19 cellular contexts compared by ENCODE assay signal in the genomic region with DNA sequence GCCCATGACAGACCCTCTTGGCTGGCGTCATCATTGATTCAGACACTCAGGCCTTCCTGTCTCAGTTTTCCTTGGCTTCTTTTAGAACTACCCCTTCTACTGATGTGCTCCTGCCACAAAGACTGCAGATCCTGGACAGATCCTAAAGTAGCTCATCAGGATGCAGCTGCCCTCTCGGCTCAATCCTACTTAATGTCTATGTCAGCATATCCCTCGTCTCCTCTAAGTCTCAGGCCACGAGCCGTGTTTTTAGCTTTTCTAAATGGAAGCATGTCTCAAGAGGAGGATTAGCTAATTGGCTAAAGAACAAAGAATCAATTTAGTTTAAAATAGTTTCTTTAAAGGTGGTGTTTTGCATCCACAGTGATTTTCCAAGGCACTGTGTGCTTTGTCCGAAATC.
DNase-seq lines count a peak whose midpoint lies in the region; ATAC-seq, FAIRE-seq and TF ChIP-seq lines count a peak whose summit lies in the region.
"Had no signal": no experiment of that assay in that cellular context is flagged by ENCODE, and none has a peak within 500 bp of the region (broad histone marks: within the 10 kb centered on the region; RNA-seq: fewer than 3 reads in every experiment).

No MANE protein-coding gene starts in this region.

- no peak overlapping the region for H4K5ac ChIP-seq in H1 (ENCODE audit: insufficient read length, low read depth, low read length)

- TF ChIP-seq EP300 in H1 (IDR thresholded peaks at IDR 0.05; ENCODE audit: borderline replicate concordance in 1 of 2, low read depth in 2 of 2, low read length in 2 of 2): no peak

- no peak overlapping the region for H3K14ac ChIP-seq in H1 (ENCODE audit: insufficient read length)

- H3K4me1 Mint-ChIP-seq in GM23338: peaks cover 5% of the 10 kb centered on the region; the same call in 2 of the 3 replicates
- H3K4me1 Mint-ChIP-seq: B cell had no signal

- H4K91ac ChIP-seq in H1 (replicated peaks; ENCODE audit: insufficient read length, low read length): no peak overlapping the region

- H3K27ac ChIP-seq in GM23338 (ENCODE audit: low read depth) (no peak overlapping the region), H1 (ENCODE audit: low read depth, low read length) (no peak overlapping the region)
- H3K27ac ChIP-seq: BLaER1 treated with 17β-estradiol and CSF1 and Interleukin-3, amounts not matched to agents 10 nM and 100 nM; HL-60 had no signal

- no peak overlapping the region for H3K23ac ChIP-seq in H1 (ENCODE audit: insufficient read length)

- no peaks in the 10 kb centered on the region for H3F3A ChIP-seq in GM23338 (replicated peaks; ENCODE audit: low read depth)

- H3K36me3 ChIP-seq in GM23338 (ENCODE audit: insufficient read depth): no peaks in the 10 kb centered on the region
- no peaks in the 10 kb centered on the region for H3K36me3 ChIP-seq in H1 (ENCODE audit: control insufficient read depth in 2 of 4, insufficient read depth in 4 of 4, low read length in 3 of 4)
- H3K36me3 ChIP-seq in MG63: no peaks in the 10 kb centered on the region
- H3K36me3 ChIP-seq: BLaER1 treated with 17β-estradiol and CSF1 and Interleukin-3, amounts not matched to agents 10 nM and 100 nM; HAP-1 had no signal

- TF ChIP-seq POLR2A in H1 (IDR thresholded peaks at IDR 0.05; ENCODE audit: control extremely low read depth in 1 of 2, low read depth in 2 of 2, low read length in 2 of 2): no peak

- H3K27me3 ChIP-seq in GM23338 (ENCODE audit: insufficient read depth) (no peaks in the 10 kb centered on the region), H1 (replicated peaks in 1 of 4; ENCODE audit: control insufficient read depth in 3 of 4, extremely low read depth in 1 of 4, insufficient read depth in 3 of 4, low read length in 3 of 4) (no peaks in the 10 kb centered on the region), MG63 (no peaks in the 10 kb centered on the region)
- H3K27me3 ChIP-seq: BLaER1 treated with 17β-estradiol and CSF1 and Interleukin-3, amounts not matched to agents 10 nM and 100 nM had no signal

- POLR2A ChIA-PET in H1 (lab: Charles Lee; ENCODE audit: partially characterized antibody): no interaction called here

- no peak for ATAC-seq in GM23338
- no peak for ATAC-seq in HG02970 (IDR thresholded peaks at IDR 0.05; ENCODE audit: low FRiP score, unreplicated experiment)
- ATAC-seq: CD8-positive, alpha-beta T cell; GM12878 had no signal

- H2BK12ac ChIP-seq in H1 (ENCODE audit: low read depth, low read length): no peak overlapping the region

- H3K4me3 ChIP-seq in GM23338 (no peak overlapping the region), H1 (ENCODE audit: extremely low read depth in 1 of 4, insufficient read depth in 2 of 4, low read depth in 3 of 4, low read length in 4 of 4) (no peak overlapping the region), MG63 (no peak overlapping the region)
- H3K4me3 ChIP-seq: BLaER1 treated with 17β-estradiol and CSF1 and Interleukin-3, amounts not matched to agents 10 nM and 100 nM; GM12878; HAP-1 had no signal

- H3K27me3 Mint-ChIP-seq in GM23338 (ENCODE audit: insufficient read depth, low read depth, poor library complexity): no peaks in the 10 kb centered on the region

- H3K4me2 ChIP-seq in GM23338 (no peak overlapping the region), H1 (ENCODE audit: insufficient read depth in 1 of 2, low read depth in 2 of 2, low read length in 2 of 2) (no peak overlapping the region)
- H3K4me2 ChIP-seq: BLaER1 treated with 17β-estradiol and CSF1 and Interleukin-3, amounts not matched to agents 10 nM and 100 nM had no signal

- no peaks in the 10 kb centered on the region for H3K36me3 Mint-ChIP-seq in GM23338 (ENCODE audit: low read depth)
- H3K36me3 Mint-ChIP-seq: CD8-positive, alpha-beta T cell; IgD-negative memory B cell had no signal

- H3K9me3 ChIP-seq in H1 (ENCODE audit: insufficient read depth in 2 of 2, low read depth in 1 of 2, low read length in 1 of 2): no peaks in the 10 kb centered on the region
- H3K9me3 ChIP-seq in MG63: no peaks in the 10 kb centered on the region
- H3K9me3 ChIP-seq: HAP-1 had no signal

- CTCF ChIA-PET in H1 (lab: Charles Lee; ENCODE audit: partially characterized antibody): interaction anchor here (0.7 to 1.3 kb wide), 3 partner anchors 17 to 213 kb away, joined by 3 to 4 read pairs (median 4); no protein-coding TSS in a partner anchor

- H4K20me1 ChIP-seq in GM23338 (replicated peaks; ENCODE audit: insufficient read depth) (no peaks in the 10 kb centered on the region), H1 (replicated peaks in 1 of 2; ENCODE audit: control insufficient read depth in 1 of 2, insufficient read depth in 2 of 2, low read length in 2 of 2) (no peaks in the 10 kb centered on the region)
- H4K20me1 ChIP-seq: BLaER1 treated with 17β-estradiol and CSF1 and Interleukin-3, amounts not matched to agents 10 nM and 100 nM had no signal

- FAIRE-seq in H1 (lab: Jason Lieb, UNC): no peak
- FAIRE-seq: GM12878 had no signal

- no peaks in the 10 kb centered on the region for H3K23me2 ChIP-seq in H1 (ENCODE audit: low read depth, low read length)

- no peaks in the 10 kb centered on the region; the same call in 2 of the 3 replicates for H3K9me3 Mint-ChIP-seq in GM23338

- no peaks in the 10 kb centered on the region for H3K79me1 ChIP-seq in H1 (ENCODE audit: low read depth, low read length)

- no peak overlapping the region for H4K8ac ChIP-seq in H1 (ENCODE audit: extremely low read depth, insufficient read depth, low read length)

- no peak for TF ChIP-seq RAD21 in H1 (IDR thresholded peaks at IDR 0.05 in 1 of 2, conservative IDR thresholded peaks at IDR 0.05 in 1 of 2; ENCODE audit: low read depth in 2 of 2, low read length in 2 of 2)

- no peaks in the 10 kb centered on the region for H3K79me2 ChIP-seq in GM23338 (replicated peaks; ENCODE audit: insufficient read depth)
- no peaks in the 10 kb centered on the region for H3K79me2 ChIP-seq in H1 (ENCODE audit: control insufficient read depth in 1 of 2, insufficient read depth in 2 of 2, low read length in 2 of 2)

- no peak overlapping the region for H3K4me3 Mint-ChIP-seq in GM23338
- H3K4me3 Mint-ChIP-seq: B cell; CD8-positive, alpha-beta T cell; IgD-negative memory B cell had no signal

- no peak overlapping the region for H3K4ac ChIP-seq in H1 (replicated peaks; ENCODE audit: insufficient read length, low read depth, low read length)

- no peak overlapping the region; the same call in 1 of the 2 replicates for H3K18ac ChIP-seq in H1 (ENCODE audit: extremely low read depth, low read length)

- H3K4me1 ChIP-seq in GM23338 (ENCODE audit: insufficient read depth): no peaks in the 10 kb centered on the region
- H3K4me1 ChIP-seq in H1 (replicated peaks in 1 of 4; ENCODE audit: control insufficient read depth in 3 of 4, insufficient read depth in 4 of 4, low read length in 3 of 4): peaks cover 0 to 2% (median 0%) of the 10 kb centered on the region in 4 experiments; a peak in 1 of 7 replicates
- H3K4me1 ChIP-seq: BLaER1 treated with 17β-estradiol and CSF1 and Interleukin-3, amounts not matched to agents 10 nM and 100 nM; HAP-1 had no signal

- WGBS in H1 (ENCODE audit: extremely low coverage in 1 of 2, insufficient coverage in 1 of 2, insufficient read length in 1 of 2, insufficient replicate concordance in 2 of 2, low coverage in 1 of 2, low lambda C conversion rate in 2 of 2, missing lambda C conversion rate in 1 of 2), 2 experiments: 93% methylated on average over 6 of the region's 6 CpGs; no CpG with 5 or more reads in 1 of the 2 experiments

- no peak overlapping the region for H2AK5ac ChIP-seq in H1 (ENCODE audit: low read depth, low read length)

- H2BK5ac ChIP-seq in H1 (ENCODE audit: low read depth, low read length): no peak overlapping the region

- TF ChIP-seq CTCF in GM23338 (conservative IDR thresholded peaks at IDR 0.05; ENCODE audit: low read depth in 2 of 2): no peak
- TF ChIP-seq CTCF in H1 (IDR thresholded peaks at IDR 0.05; ENCODE audit: control extremely low read depth in 1 of 3, insufficient read depth in 1 of 3, low read depth in 1 of 3, low read length in 3 of 3): no peak

- no peak overlapping the region for H2BK120ac ChIP-seq in H1 (replicated peaks; ENCODE audit: low read depth, low read length)

- no peak overlapping the region for H3K27ac Mint-ChIP-seq in GM23338
- H3K27ac Mint-ChIP-seq: B cell; CD8-positive, alpha-beta T cell; IgD-negative memory B cell had no signal

- no peak overlapping the region for H3K56ac ChIP-seq in H1 (replicated peaks; ENCODE audit: insufficient read length, low read depth, low read length)

- H3K9me2 ChIP-seq in GM23338 (ENCODE audit: insufficient read depth): peaks cover 13% of the 10 kb centered on the region

- H2BK20ac ChIP-seq in H1 (ENCODE audit: low read length): no peak overlapping the region

- peak; percentile 16 to 23 for DNase-seq in NCI-H524 (lab: John Stamatoyannopoulos, UW)
- DNase-seq in NCI-H524 treated with DMSO at 0.1 percent for 48 hours (lab: John Stamatoyannopoulos, UW): no peak
- DNase-seq in GM23338 (ENCODE audit: low spot score): no peak
- no peak for DNase-seq in H1 (ENCODE audit: low read depth in 1 of 2, low spot score in 2 of 2)
- no peak for DNase-seq in NCI-H1930 (lab: John Stamatoyannopoulos, UW)
- no peak for DNase-seq in MG63
- DNase-seq: 8988T; CD8-positive, alpha-beta T cell; DMS 273 treated with DMSO at 0.1 percent for 48 hours; DMS53; DND-41; EL had no signal

- H2AFZ ChIP-seq in GM23338: peak overlapping the region; percentile 89; the same call in 1 of the 2 replicates
- H2AFZ ChIP-seq in H1 (ENCODE audit: low read length): peak overlapping the region; percentile 75

- H3K9ac ChIP-seq in H1 (replicated peaks in 1 of 4; ENCODE audit: extremely low read depth in 1 of 4, low read depth in 3 of 4, low read length in 3 of 4): no peak overlapping the region
- H3K9ac ChIP-seq: BLaER1 treated with 17β-estradiol and CSF1 and Interleukin-3, amounts not matched to agents 10 nM and 100 nM had no signal

- H2BK15ac ChIP-seq in H1 (ENCODE audit: low read length): no peak overlapping the region

TF ChIP-seq in GM23338, 12 proteins besides CTCF, POLR2A, EP300 and RAD21 (continues in another document):
- TF ChIP-seq POLR2AphosphoS5 (IDR thresholded peaks at IDR 0.05; ENCODE audit: low read depth) (no peak), CREB1 (CRISPR knock-in tag; IDR thresholded peaks at IDR 0.05; ENCODE audit: low read depth) (no peak), ZNF331 (CRISPR knock-in tag; IDR thresholded peaks at IDR 0.05; ENCODE audit: low read depth) (no peak), NANOG (IDR thresholded peaks at IDR 0.05; ENCODE audit: borderline replicate concordance) (no peak), EZH2phosphoT487 (IDR thresholded peaks at IDR 0.05; ENCODE audit: unreplicated experiment) (no peak), ZNF114 (CRISPR knock-in tag; IDR thresholded peaks at IDR 0.05) (no peak)

TF ChIP-seq in H1, 55 proteins besides CTCF, POLR2A, EP300 and RAD21 (continues in another document):
- 0 out of 2 replicates have a peak, but pooled peaks have one; percentile 17 for TF ChIP-seq MAFK (IDR thresholded peaks at IDR 0.05; ENCODE audit: low read depth, low read length)
- TF ChIP-seq SAP30 (IDR thresholded peaks at IDR 0.05; ENCODE audit: insufficient read depth, insufficient replicate concordance, low read length): no peak
- TF ChIP-seq TEAD4 (IDR thresholded peaks at IDR 0.05; ENCODE audit: low read depth, low read length): no peak
- TF ChIP-seq SIN3A (conservative IDR thresholded peaks at IDR 0.05 in 1 of 2, IDR thresholded peaks at IDR 0.05 in 1 of 2; ENCODE audit: low read depth in 1 of 2, low read length in 2 of 2): no peak
- TF ChIP-seq NANOG (IDR thresholded peaks at IDR 0.05; ENCODE audit: insufficient read depth, low read depth, low read length, poor library complexity, severe bottlenecking): no peak

Comparison
In these comparisons a context has a peak if more than half of its experiments do, and no peak if none do; other contexts are left out.
1. DNase-seq: peak in NCI-H524 (2 of 2); none in NCI-H524 treated with DMSO at 0.1 percent for 48 hours (single experiment), GM23338 (single experiment), H1 (0 of 2), NCI-H1930 (0 of 2) and MG63 (single experiment).